Comparison of ENCODE assay signal across 17 cellular contexts in the genomic region with DNA sequence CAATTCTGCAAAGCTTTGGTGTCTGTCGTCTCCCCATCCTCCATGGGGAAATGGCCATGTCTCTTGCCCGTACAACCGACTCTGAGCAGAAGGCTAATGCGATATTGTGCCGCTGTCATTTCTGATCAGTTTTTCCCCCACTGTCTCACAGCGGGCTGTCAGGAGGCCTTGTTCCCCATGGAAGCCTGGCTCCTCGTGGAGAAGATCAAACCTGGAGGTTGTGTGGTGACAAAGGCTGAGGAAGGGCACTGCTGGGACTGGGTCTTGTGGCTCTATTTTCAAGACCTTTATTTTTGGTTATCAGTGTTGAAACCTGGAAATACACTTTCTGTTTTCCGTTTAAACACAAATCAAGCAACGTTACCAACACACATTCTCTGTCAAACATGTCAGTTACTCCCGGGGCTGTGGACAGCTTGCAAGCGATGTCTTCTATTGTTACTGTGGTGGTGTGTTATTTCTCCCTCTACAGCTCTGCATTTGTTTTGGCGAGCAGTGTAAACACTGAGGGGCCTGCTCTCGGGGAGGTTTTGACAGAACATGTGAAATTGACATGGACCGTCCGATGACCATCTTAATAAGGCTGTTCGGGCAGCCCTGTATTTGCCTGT. TPM values are rescaled to one million over a fixed set of nuclear protein-coding genes. Genes with fewer than 3 reads are reported as not detected.
"Had no signal": no experiment of that assay in that cellular context is flagged by ENCODE, and none has a peak within 500 bp of the region (broad histone marks: within the 10 kb centered on the region; RNA-seq: fewer than 3 reads in every experiment).

No MANE protein-coding gene starts in this region.

- H3K27ac Mint-ChIP-seq: activated B cell treated with CpG ODN at 0.5 μM for 24 hours; activated CD4-positive, alpha-beta T cell treated with anti-CD3 and anti-CD28 coated beads, Interleukin-2, amount 10 ng/mL, durations not matched to agents 7 days and 5 days; activated naive CD8-positive, alpha-beta T cell treated with anti-CD3 and anti-CD28 coated beads for 36 hours; naive thymus-derived CD4-positive, alpha-beta T cell; stimulated activated naive CD8-positive, alpha-beta T cell treated with anti-CD3 and anti-CD28 coated beads, Interleukin-15, Interleukin-2, amounts not matched to agents 100 ng/mL and 50 ng/mL, for 24 hours; type B pancreatic cell had no signal

- H3K9me3 ChIP-seq: right lobe of liver had no signal

- H3K36me3 ChIP-seq: brain microvascular endothelial cell, right lobe of liver had no signal

- H3K9me3 Mint-ChIP-seq: type B pancreatic cell had no signal

- H3K27ac ChIP-seq: brain microvascular endothelial cell, right lobe of liver had no signal

- H3K36me3 Mint-ChIP-seq: activated naive CD8-positive, alpha-beta T cell treated with anti-CD3 and anti-CD28 coated beads for 36 hours; type B pancreatic cell had no signal

- H3K4me3 ChIP-seq: right lobe of liver had no signal

- H3K27me3 ChIP-seq: brain microvascular endothelial cell, right lobe of liver had no signal

- H3K4me1 ChIP-seq: right lobe of liver had no signal

- H3K27me3 Mint-ChIP-seq: activated B cell treated with CpG ODN at 0.5 μM for 24 hours; activated CD4-positive, alpha-beta T cell treated with anti-CD3 and anti-CD28 coated beads, Interleukin-2, amount 10 ng/mL, durations not matched to agents 7 days and 5 days; activated naive CD8-positive, alpha-beta T cell treated with anti-CD3 and anti-CD28 coated beads for 36 hours; naive thymus-derived CD4-positive, alpha-beta T cell; stimulated activated naive CD8-positive, alpha-beta T cell treated with anti-CD3 and anti-CD28 coated beads, Interleukin-15, Interleukin-2, amounts not matched to agents 100 ng/mL and 50 ng/mL, for 24 hours had no signal

- H3K4me3 Mint-ChIP-seq: activated B cell treated with CpG ODN at 0.5 μM for 24 hours; activated CD4-positive, alpha-beta T cell treated with anti-CD3 and anti-CD28 coated beads, Interleukin-2, amount 10 ng/mL, durations not matched to agents 7 days and 5 days; activated naive CD8-positive, alpha-beta T cell treated with anti-CD3 and anti-CD28 coated beads for 36 hours; naive thymus-derived CD4-positive, alpha-beta T cell; stimulated activated naive CD8-positive, alpha-beta T cell treated with anti-CD3 and anti-CD28 coated beads, Interleukin-15, Interleukin-2, amounts not matched to agents 100 ng/mL and 50 ng/mL, for 24 hours; type B pancreatic cell had no signal

- H3K4me1 Mint-ChIP-seq: activated B cell treated with CpG ODN at 0.5 μM for 24 hours; activated CD4-positive, alpha-beta T cell treated with anti-CD3 and anti-CD28 coated beads, Interleukin-2, amount 10 ng/mL, durations not matched to agents 7 days and 5 days; activated naive CD8-positive, alpha-beta T cell treated with anti-CD3 and anti-CD28 coated beads for 36 hours; naive thymus-derived CD4-positive, alpha-beta T cell had no signal

- ATAC-seq: naive thymus-derived CD4-positive, alpha-beta T cell; right lobe of liver had no signal

- DNase-seq: activated B cell treated with CpG ODN at 0.5 μM for 24 hours; activated CD4-positive, alpha-beta T cell treated with anti-CD3 and anti-CD28 coated beads, Interleukin-2, amount 10 ng/mL, durations not matched to agents 7 days and 5 days; activated CD8-positive, alpha-beta memory T cell treated with anti-CD3 and anti-CD28 coated beads for 24 hours; activated gamma-delta T cell treated with Interleukin-2 at 50 U/mL for 16 hours; activated naive CD8-positive, alpha-beta T cell treated with anti-CD3 and anti-CD28 coated beads for 36 hours; brain microvascular endothelial cell; cerebellar nuclear complex; effector CD8-positive, alpha-beta T cell; foreskin fibroblast; naive thymus-derived CD4-positive, alpha-beta T cell; right lobe of liver had no signal

RNA-seq across cellular contexts. Expression of a gene that starts 12.3 kb away (rescaled TPM):
- total RNA-seq: activated B cell treated with CpG ODN at 0.5 μM for 24 hours; activated CD4-positive, alpha-beta T cell treated with anti-CD3 and anti-CD28 coated beads, Interleukin-2, amount 10 ng/mL, durations not matched to agents 7 days and 5 days; activated naive CD8-positive, alpha-beta T cell treated with anti-CD3 and anti-CD28 coated beads for 36 hours; lung microvascular endothelial cell; mononuclear cell; naive thymus-derived CD4-positive, alpha-beta T cell; posterior vena cava; T-helper 2 cell treated with Interferon-gamma antibody and Interleukin-4, amounts not matched to agents 100 ng/mL and 5 ng/mL, for 36 hours had no signal
